15 cellular contexts compared by ENCODE assay signal in the genomic region with DNA sequence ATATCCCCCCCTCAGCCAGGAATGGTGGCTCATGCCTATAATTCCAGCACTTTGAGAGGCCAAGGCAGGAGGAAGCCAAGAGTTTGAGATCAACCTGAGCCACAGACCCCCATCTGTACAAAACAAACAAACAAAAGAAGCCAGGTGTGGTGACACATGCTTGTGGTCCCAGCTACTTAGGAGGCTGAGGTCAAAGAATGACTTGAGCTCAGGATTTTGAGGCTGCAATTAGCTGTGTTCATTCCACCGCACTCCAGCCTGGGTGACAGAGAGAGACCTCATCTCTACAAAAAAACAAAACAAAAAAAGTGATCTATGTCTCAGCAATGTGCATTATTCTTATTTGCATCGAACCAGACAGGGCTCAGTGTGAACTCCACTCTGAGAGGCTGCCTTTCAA.
"Had no signal": no experiment of that assay in that cellular context is flagged by ENCODE, and none has a peak within 500 bp of the region (broad histone marks: within the 10 kb centered on the region; RNA-seq: fewer than 3 reads in every experiment).

No MANE protein-coding gene starts in this region.

- H3K4me3 ChIP-seq: pancreas, testis had no signal

- H3K36me3 ChIP-seq: pancreas had no signal

- ATAC-seq: activated naive CD8-positive, alpha-beta T cell treated with anti-CD3 and anti-CD28 coated beads, Interleukin-2, amount 50 U/mL, for 24 hours; effector memory CD8-positive, alpha-beta T cell; left colon; natural killer cell treated with Interleukin-12 subunit alpha and Interleukin-12 subunit beta and Interleukin-15 and Interleukin-18, amount 100 ng/mL, for 72 hours; pancreas; stimulated activated naive CD8-positive, alpha-beta T cell treated with anti-CD3 and anti-CD28 coated beads, Interleukin-15, amount 100 ng/mL, for 72 hours; T-helper 17 cell had no signal

- H3K27me3 ChIP-seq: pancreas, testis had no signal

- DNase-seq: activated B cell treated with CpG ODN at 0.5 μM for 24 hours; activated CD4-positive, alpha-beta T cell treated with anti-CD3 and anti-CD28 coated beads, Interleukin-2, amount 10 ng/mL, durations not matched to agents 24 days and 14 days; activated CD8-positive, alpha-beta memory T cell treated with anti-CD3 and anti-CD28 coated beads for 24 hours; activated naive CD4-positive, alpha-beta T cell treated with Interleukin-2 at 50 U/mL for 16 hours; activated naive CD8-positive, alpha-beta T cell treated with anti-CD3 and anti-CD28 coated beads, Interleukin-2, amount 50 U/mL, for 24 hours; effector memory CD8-positive, alpha-beta T cell; hippocampal formation; left colon; mammary epithelial cell; pancreas; stimulated activated CD4-positive, alpha-beta T cell treated with anti-CD3 and anti-CD28 coated beads, Interleukin-4, amount 100 ng/mL, for 4 hours; stimulated activated naive CD8-positive, alpha-beta T cell treated with anti-CD3 and anti-CD28 coated beads, Interleukin-15, amount 100 ng/mL, for 72 hours; T-helper 17 cell; testis had no signal
